8 cellular contexts compared by ENCODE assay signal in genomic region chr10:32445740-32446615, GRCh38. TPM values are rescaled to one million over a fixed set of nuclear protein-coding genes. Genes with fewer than 3 reads are reported as not detected.
DNase-seq lines count a peak whose midpoint lies in the region; ATAC-seq and TF ChIP-seq lines count a peak whose summit lies in the region.

Gene CCDC7, plus strand, starts transcription at chr10:32446140. Its CDS starts 5,503 bp downstream, at chr10:32451643.

- no peaks in the 10 kb centered on the region for H3K4me1 ChIP-seq in BE2C

- DNase-seq in BE2C (peak; percentile 71), NCI-H510A (lab: John Stamatoyannopoulos, UW) (peak; percentile 52), coronary artery (ENCODE audit: low spot score) (peak; percentile 88), left kidney (ENCODE audit: low read depth, low spot score) (peak; percentile 96)
- peak; percentile 74 to 80 for DNase-seq in activated CD4-positive, alpha-beta T cell treated with anti-CD3 and anti-CD28 coated beads for 4 hours
- peak; percentile 82 to 86 for DNase-seq in stimulated activated CD4-positive, alpha-beta T cell treated with anti-CD3 and anti-CD28 coated beads, Interleukin-2, amount 100 ng/mL, for 24 hours

- no peaks in the 10 kb centered on the region for H3K36me3 ChIP-seq in BE2C

- H3K4me3 ChIP-seq in BE2C (ENCODE audit: low read depth, low read length), result peak within 1 kb of the TSS; percentile 76
- H3K4me3 ChIP-seq in coronary artery, result peak within 1 kb of the TSS; percentile 77

- peak; percentile 97 for TF ChIP-seq POLR2A in GM19193 (IDR thresholded peaks at IDR 0.05; ENCODE audit: extremely low read depth, insufficient read depth, insufficient read length)

- ATAC-seq in HG03439 (IDR thresholded peaks at IDR 0.05; ENCODE audit: unreplicated experiment), result peak; percentile 96

- peak within 1 kb of the TSS; percentile 92 to 96 for H3K27ac ChIP-seq in coronary artery

- no peaks in the 10 kb centered on the region for H3K27me3 ChIP-seq in BE2C

- H3K9me3 ChIP-seq in BE2C, result no peaks in the 10 kb centered on the region

- TF ChIP-seq CTCF in BE2C (IDR thresholded peaks at IDR 0.05; ENCODE audit: low read depth, low read length), result no peak
- no peak for TF ChIP-seq CTCF in coronary artery (IDR thresholded peaks at IDR 0.05)

RNA-seq across cellular contexts. Expression of gene CCDC7, which starts in this region (rescaled TPM):
- polyA plus RNA-seq in BE2C (2012; ENCODE audit: insufficient read depth, insufficient read length, low read depth), result 0.59 TPM

Comparison
In these comparisons a context has a peak if more than half of its experiments do, and no peak if none do; other contexts are left out.
1. Peak in every context shown above with its lines: DNase-seq, ATAC-seq, H3K4me3 ChIP-seq and H3K27ac ChIP-seq.